ENCODE assay signal across 1 cellular context in genomic region chr6:32095338-32096086, GRCh38.
TF ChIP-seq lines count a peak whose summit lies in the region.

No MANE protein-coding gene starts in this region.

TF ChIP-seq in WTC11, 78 proteins besides CTCF, POLR2A, EP300 and RAD21:
- TF ChIP-seq CBFB (CRISPR knock-in tag; IDR thresholded peaks at IDR 0.05; ENCODE audit: low read depth): no peak
- no peak for TF ChIP-seq ZNF532 (CRISPR knock-in tag; IDR thresholded peaks at IDR 0.05; ENCODE audit: borderline replicate concordance)
- TF ChIP-seq IRF1 (CRISPR knock-in tag; IDR thresholded peaks at IDR 0.05): no peak
- TF ChIP-seq E2F5 (CRISPR knock-in tag; IDR thresholded peaks at IDR 0.05): no peak
- no peak for TF ChIP-seq KAT7 (CRISPR knock-in tag; IDR thresholded peaks at IDR 0.05; ENCODE audit: borderline replicate concordance)
- TF ChIP-seq ZNF423 (CRISPR knock-in tag; IDR thresholded peaks at IDR 0.05): no peak
- TF ChIP-seq FOXJ3 (CRISPR knock-in tag; IDR thresholded peaks at IDR 0.05; ENCODE audit: borderline replicate concordance): no peak
- no peak for TF ChIP-seq ZBTB43 (CRISPR knock-in tag; IDR thresholded peaks at IDR 0.05)
- no peak for TF ChIP-seq ZNF121 (CRISPR knock-in tag; IDR thresholded peaks at IDR 0.05)
- TF ChIP-seq GTF2I (CRISPR knock-in tag; conservative IDR thresholded peaks at IDR 0.05): no peak
- TF ChIP-seq IRF2 (CRISPR knock-in tag; IDR thresholded peaks at IDR 0.05; ENCODE audit: borderline replicate concordance, low read depth): no peak
- TF ChIP-seq MXD4 (CRISPR knock-in tag; IDR thresholded peaks at IDR 0.05; ENCODE audit: borderline replicate concordance): no peak
- no peak for TF ChIP-seq NR1H2 (CRISPR knock-in tag; IDR thresholded peaks at IDR 0.05)
- no peak for TF ChIP-seq CREM (CRISPR knock-in tag; IDR thresholded peaks at IDR 0.05)
